Comparison of ENCODE assay signal across 10 cellular contexts in the genomic region with DNA sequence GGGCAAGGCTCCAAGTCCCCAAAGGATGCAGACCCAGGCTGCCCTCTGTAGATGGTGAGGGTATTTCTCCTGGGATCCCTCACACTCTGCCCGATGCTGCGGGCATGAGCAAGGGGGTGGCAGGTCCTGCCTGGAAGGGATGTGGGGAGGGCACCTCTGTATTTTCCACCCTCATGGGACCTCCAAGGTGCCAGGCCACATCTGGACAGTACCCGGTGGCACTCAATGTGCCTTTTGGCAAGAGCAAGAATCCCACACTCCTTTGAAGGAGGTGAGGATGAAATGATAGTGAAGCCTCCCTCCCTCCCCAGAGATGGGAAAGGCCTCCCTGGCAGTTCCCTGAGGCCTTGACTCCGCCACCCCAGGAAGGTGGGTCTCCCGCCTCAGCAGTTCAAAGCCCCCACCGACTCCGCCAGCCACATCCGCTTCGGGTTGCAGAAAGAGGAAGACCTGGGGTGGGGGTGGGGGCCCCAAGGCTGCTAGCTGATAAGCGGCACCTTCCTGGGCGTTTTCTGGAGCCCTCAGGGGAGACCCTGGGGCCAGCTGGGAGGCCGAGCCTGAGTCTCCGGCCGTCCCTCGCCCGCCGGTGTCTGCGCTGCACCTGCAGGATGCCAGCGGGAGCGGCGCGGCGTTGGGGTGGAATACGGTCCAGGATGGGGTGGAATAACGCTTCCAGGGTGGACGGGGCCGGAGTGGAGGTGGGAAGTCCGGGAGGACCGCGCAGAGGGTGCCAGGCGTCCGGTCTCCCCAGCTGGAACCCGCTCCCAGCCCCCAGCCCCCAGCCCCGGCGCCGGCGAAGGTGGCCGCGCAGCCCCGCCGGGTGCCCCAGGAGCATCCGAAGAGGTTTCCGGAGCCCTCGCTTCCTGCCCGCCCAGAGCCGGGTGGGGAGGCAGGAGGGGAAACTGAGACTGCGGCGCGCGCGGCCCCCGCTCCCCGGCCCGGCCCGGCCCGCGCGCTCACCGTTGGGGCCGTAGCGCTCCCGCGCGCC. TPM values are rescaled to one million over a fixed set of nuclear protein-coding genes. Genes with fewer than 3 reads are reported as not detected.
A peak's percentile ranks its signal among the peaks of the same experiment; 100 is the strongest.
DNase-seq lines count a peak whose midpoint lies in the region; ATAC-seq and TF ChIP-seq lines count a peak whose summit lies in the region.
"Had no signal": no experiment of that assay in that cellular context is flagged by ENCODE, and none has a peak within 500 bp of the region (broad histone marks: within the 10 kb centered on the region; RNA-seq: fewer than 3 reads in every experiment).

No MANE protein-coding gene starts in this region.

- H3K9me3 ChIP-seq in SK-N-SH (no peaks in the 10 kb centered on the region), KOPT-K1 (ENCODE audit: insufficient read depth, low read length, poor library complexity, severe bottlenecking) (no peaks in the 10 kb centered on the region), heart right ventricle (no peaks in the 10 kb centered on the region)

- H3K4me3 ChIP-seq in SK-N-SH (ENCODE audit: low read depth in 2 of 2, low read length in 1 of 2) (peak overlapping the region in 1 of 2 experiments; percentile 46; a peak in 1 of 4 replicates), heart right ventricle (peak overlapping the region in 9 of 10 donors; percentile 27 to 71 (median 57))

- DNase-seq in SK-N-SH (peak; percentile 54), heart right ventricle (no peak), DMS79 (lab: John Stamatoyannopoulos, UW) (no peak), DMS114 treated with DMSO at 0.1 percent for 48 hours (lab: John Stamatoyannopoulos, UW; ENCODE audit: unreplicated experiment) (no peak)
- peak; percentile 42 to 51 for DNase-seq in activated CD8-positive, alpha-beta memory T cell treated with anti-CD3 and anti-CD28 coated beads for 1 hour (ENCODE audit: extremely low read depth in 1 of 2, low read depth in 1 of 2)
- DNase-seq in stimulated activated CD4-positive, alpha-beta T cell treated with anti-CD3 and anti-CD28 coated beads, Interleukin-4, amount 100 ng/mL, for 1 hour: peak; percentile 54

- no peak for ATAC-seq in SK-N-SH treated with all-trans-retinoic acid at 6 μM for 48 hours
- ATAC-seq in heart right ventricle: peak in 3 of 8 donors; percentile 16 to 26 (median 20)

- TF ChIP-seq CTCF in SK-N-SH (IDR thresholded peaks at IDR 0.05) (no peak), heart right ventricle (IDR thresholded peaks at IDR 0.05) (no peak)

- TF ChIP-seq RAD21 in SK-N-SH (IDR thresholded peaks at IDR 0.05; ENCODE audit: low read length): no peak

- no peaks in the 10 kb centered on the region for H4K20me1 ChIP-seq in SK-N-SH (ENCODE audit: insufficient read depth)

- H3K4me1 ChIP-seq in SK-N-SH (ENCODE audit: control insufficient read depth in 1 of 2, insufficient read depth in 2 of 2, low read depth in 1 of 2, low read length in 1 of 2) (peaks cover 0 to 3% of the 10 kb centered on the region in 2 experiments; a peak in 1 of 4 replicates), heart right ventricle (peaks cover 7 to 62% (median 32%) of the 10 kb centered on the region in 9 donors)

- CTCF ChIA-PET in SK-N-SH (lab: Yijun Ruan, JAX): interaction anchor here (0.8 to 2.3 kb wide), 4 partner anchors 41 to 112 kb away, joined by 3 to 12 read pairs (median 6); no protein-coding TSS in a partner anchor

- no peak overlapping the region for H3K9ac ChIP-seq in SK-N-SH

- H3K79me2 ChIP-seq in SK-N-SH (ENCODE audit: insufficient read depth): no peaks in the 10 kb centered on the region

- H3F3A ChIP-seq in SK-N-SH (replicated peaks; ENCODE audit: insufficient read depth): peaks cover 4% of the 10 kb centered on the region

- TF ChIP-seq EP300 in SK-N-SH (IDR thresholded peaks at IDR 0.05; ENCODE audit: borderline replicate concordance in 1 of 2, low read depth in 1 of 2, low read length in 1 of 2): no peak

- no peak overlapping the region for H3K27ac ChIP-seq in SK-N-SH (ENCODE audit: low read depth in 2 of 2, low read length in 1 of 2)
- peak overlapping the region; percentile 94 for H3K27ac ChIP-seq in KOPT-K1 (ENCODE audit: low read depth, low read length, poor library complexity, severe bottlenecking)
- H3K27ac ChIP-seq in heart right ventricle: peak overlapping the region in 6 of 10 donors; percentile 13 to 90 (median 40)
- H3K27ac ChIP-seq: C4-2B had no signal

- H3K4me2 ChIP-seq in SK-N-SH: no peak overlapping the region

- no peaks in the 10 kb centered on the region for H3K9me2 ChIP-seq in SK-N-SH

- 21% methylated on average over 11 of the region's 64 CpGs for WGBS in SK-N-SH (ENCODE audit: low lambda C conversion rate)
- 9 to 10% methylated on average over 59 to 64 of the region's 64 CpGs for WGBS in heart right ventricle, 2 donors

- POLR2A ChIA-PET in SK-N-SH (lab: Yijun Ruan, JAX): no interaction called here

- no peak overlapping the region for H2AFZ ChIP-seq in SK-N-SH (ENCODE audit: low read depth)

- intact Hi-C loops in heart right ventricle (cut with DNase I): no loop called here

- H3K27me3 ChIP-seq in SK-N-SH (ENCODE audit: insufficient read depth) (peaks cover 26% of the 10 kb centered on the region), heart right ventricle (peaks cover 3 to 38% (median 24%) of the 10 kb centered on the region in 7 donors)

- no peaks in the 10 kb centered on the region for H3K36me3 ChIP-seq in SK-N-SH (replicated peaks in 1 of 2; ENCODE audit: control insufficient read depth in 1 of 2, insufficient read depth in 2 of 2, low read length in 1 of 2)
- peaks cover 23% of the 10 kb centered on the region for H3K36me3 ChIP-seq in KOPT-K1 (ENCODE audit: insufficient read depth, low read length)
- H3K36me3 ChIP-seq in heart right ventricle: no peaks in the 10 kb centered on the region

TF ChIP-seq in SK-N-SH, 30 proteins besides CTCF, POLR2A, EP300 and RAD21:
- TF ChIP-seq, protein P1, sequence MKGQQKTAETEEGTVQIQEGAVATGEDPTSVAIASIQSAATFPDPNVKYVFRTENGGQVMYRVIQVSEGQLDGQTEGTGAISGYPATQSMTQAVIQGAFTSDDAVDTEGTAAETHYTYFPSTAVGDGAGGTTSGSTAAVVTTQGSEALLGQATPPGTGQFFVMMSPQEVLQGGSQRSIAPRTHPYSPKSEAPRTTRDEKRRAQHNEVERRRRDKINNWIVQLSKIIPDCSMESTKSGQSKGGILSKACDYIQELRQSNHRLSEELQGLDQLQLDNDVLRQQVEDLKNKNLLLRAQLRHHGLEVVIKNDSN (IDR thresholded peaks at IDR 0.05; ENCODE audit: borderline replicate concordance, low read depth): no peak
- no peak for TF ChIP-seq TCF12 (IDR thresholded peaks at IDR 0.05)
- no peak for TF ChIP-seq RCOR1 (IDR thresholded peaks at IDR 0.05; ENCODE audit: low read length)
- TF ChIP-seq, protein P2, sequence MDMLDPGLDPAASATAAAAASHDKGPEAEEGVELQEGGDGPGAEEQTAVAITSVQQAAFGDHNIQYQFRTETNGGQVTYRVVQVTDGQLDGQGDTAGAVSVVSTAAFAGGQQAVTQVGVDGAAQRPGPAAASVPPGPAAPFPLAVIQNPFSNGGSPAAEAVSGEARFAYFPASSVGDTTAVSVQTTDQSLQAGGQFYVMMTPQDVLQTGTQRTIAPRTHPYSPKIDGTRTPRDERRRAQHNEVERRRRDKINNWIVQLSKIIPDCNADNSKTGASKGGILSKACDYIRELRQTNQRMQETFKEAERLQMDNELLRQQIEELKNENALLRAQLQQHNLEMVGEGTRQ (IDR thresholded peaks at IDR 0.05; ENCODE audit: borderline replicate concordance, low read depth, low read length): no peak

TF ChIP-seq in SK-N-SH treated with all-trans-retinoic acid at 6 μM for 48 hours, 23 proteins besides CTCF, POLR2A, EP300 and RAD21 (continues in another document):
- TF ChIP-seq SNAI2 (CRISPR knock-in tag; IDR thresholded peaks at IDR 0.05) (no peak), CSDC2 (CRISPR knock-in tag; IDR thresholded peaks at IDR 0.05) (no peak), ISL1 (CRISPR knock-in tag; IDR thresholded peaks at IDR 0.05) (no peak), RARB (CRISPR knock-in tag; IDR thresholded peaks at IDR 0.05) (no peak), CREB5 (CRISPR knock-in tag; IDR thresholded peaks at IDR 0.05; ENCODE audit: low read depth) (no peak)
- TF ChIP-seq, protein P3, sequence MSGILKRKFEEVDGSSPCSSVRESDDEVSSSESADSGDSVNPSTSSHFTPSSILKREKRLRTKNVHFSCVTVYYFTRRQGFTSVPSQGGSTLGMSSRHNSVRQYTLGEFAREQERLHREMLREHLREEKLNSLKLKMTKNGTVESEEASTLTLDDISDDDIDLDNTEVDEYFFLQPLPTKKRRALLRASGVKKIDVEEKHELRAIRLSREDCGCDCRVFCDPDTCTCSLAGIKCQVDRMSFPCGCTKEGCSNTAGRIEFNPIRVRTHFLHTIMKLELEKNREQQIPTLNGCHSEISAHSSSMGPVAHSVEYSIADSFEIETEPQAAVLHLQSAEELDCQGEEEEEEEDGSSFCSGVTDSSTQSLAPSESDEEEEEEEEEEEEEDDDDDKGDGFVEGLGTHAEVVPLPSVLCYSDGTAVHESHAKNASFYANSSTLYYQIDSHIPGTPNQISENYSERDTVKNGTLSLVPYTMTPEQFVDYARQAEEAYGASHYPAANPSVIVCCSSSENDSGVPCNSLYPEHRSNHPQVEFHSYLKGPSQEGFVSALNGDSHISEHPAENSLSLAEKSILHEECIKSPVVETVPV (CRISPR knock-in tag; IDR thresholded peaks at IDR 0.05): no peak

RNA-seq across cellular contexts. Expression of gene ATP2A3, which starts 0.7 kb away (rescaled TPM):
- polyA plus RNA-seq in SK-N-SH (2012; rRNA removed): 1.9 and 2.1 TPM in 2 replicates
- polyA plus RNA-seq in SK-N-SH (2012; cell fraction: cytosol; rRNA removed): 0.67 and 0.92 TPM in 2 replicates
- 4.9 and 5.6 TPM in 2 replicates for polyA plus RNA-seq in SK-N-SH (2012; cell fraction: nucleus; rRNA removed)
- total RNA-seq in heart right ventricle: 10 to 100 TPM in 1 of 10 donors, 1 to 10 TPM in 9; 4.3 to 10.2 (median 5.7) TPM
- 10 to 100 TPM; 10.2 to 11.0 TPM for polyA plus RNA-seq in heart right ventricle

RNA-seq across cellular contexts. Expression of gene P2RX1, which starts 47.2 kb away (rescaled TPM):
- polyA plus RNA-seq in SK-N-SH (2012; rRNA removed) (not detected in 2 replicates), heart right ventricle (under 1 TPM; 0.37 to 0.99 TPM)
- not detected in 2 replicates for polyA plus RNA-seq in SK-N-SH (2012; cell fraction: cytosol; rRNA removed)
- 0.04 TPM in 1 of 2 replicates, not detected in the other for polyA plus RNA-seq in SK-N-SH (2012; cell fraction: nucleus; rRNA removed)
- 1 to 10 TPM in 4 of 10 donors, under 1 TPM in 6; 0.27 to 2.6 (median 0.49) TPM for total RNA-seq in heart right ventricle
- total RNA-seq: bronchial epithelial cell had no signal

Comparison
In these comparisons a context has a peak if more than half of its experiments do, and no peak if none do; other contexts are left out.
1. DNase-seq: peak in SK-N-SH (single experiment), activated CD8-positive, alpha-beta memory T cell treated with anti-CD3 and anti-CD28 coated beads for 1 hour (2 of 2) and stimulated activated CD4-positive, alpha-beta T cell treated with anti-CD3 and anti-CD28 coated beads, Interleukin-4, amount 100 ng/mL, for 1 hour (single experiment); none in heart right ventricle (0 of 2), DMS79 (single experiment) and DMS114 treated with DMSO at 0.1 percent for 48 hours (single experiment).
2. H3K27ac ChIP-seq: peak in KOPT-K1 (single experiment) and heart right ventricle (6 of 10); none in SK-N-SH (0 of 2).